Comparison of ENCODE assay signal across 1 cellular context in genomic region chr17:79026345-79027273, GRCh38.
TF ChIP-seq lines count a peak whose summit lies in the region.

No MANE protein-coding gene starts in this region.

TF ChIP-seq in HepG2, 621 proteins besides CTCF, POLR2A, EP300 and RAD21 (continued from another document):
- TF ChIP-seq IRF9 (CRISPR knock-in tag; IDR thresholded peaks at IDR 0.05; ENCODE audit: borderline replicate concordance) (peak; percentile 52; the same call in 1 of the 2 replicates), ZBTB44 (CRISPR knock-in tag; IDR thresholded peaks at IDR 0.05) (no peak; the same call in 1 of the 2 replicates), ZNF619 (CRISPR knock-in tag; IDR thresholded peaks at IDR 0.05) (no peak), NCOR1 (IDR thresholded peaks at IDR 0.05; ENCODE audit: borderline replicate concordance, low read length) (peak; percentile 90), REL (CRISPR knock-in tag; conservative IDR thresholded peaks at IDR 0.05) (no peak), ZNF354B (CRISPR knock-in tag; IDR thresholded peaks at IDR 0.05) (no peak), NR1H2 (CRISPR knock-in tag; IDR thresholded peaks at IDR 0.05; ENCODE audit: borderline replicate concordance, low read depth) (no peak), ZNF7 (CRISPR knock-in tag; IDR thresholded peaks at IDR 0.05) (peak; percentile 32; the same call in 1 of the 2 replicates), FOXC1 (CRISPR knock-in tag; IDR thresholded peaks at IDR 0.05; ENCODE audit: borderline replicate concordance) (no peak), TFDP2 (CRISPR knock-in tag; IDR thresholded peaks at IDR 0.05) (no peak), LRRFIP1 (CRISPR knock-in tag; conservative IDR thresholded peaks at IDR 0.05) (peak; percentile 84; the same call in 1 of the 2 replicates), MAF1 (CRISPR knock-in tag; IDR thresholded peaks at IDR 0.05; ENCODE audit: borderline replicate concordance) (no peak), PRMT3 (CRISPR knock-in tag; IDR thresholded peaks at IDR 0.05; ENCODE audit: borderline replicate concordance, low read depth) (peak; percentile 65; the same call in 1 of the 2 replicates), ZNF720 (CRISPR knock-in tag; IDR thresholded peaks at IDR 0.05) (no peak), FOSL1 (CRISPR knock-in tag; IDR thresholded peaks at IDR 0.05; ENCODE audit: borderline replicate concordance) (peak; percentile 100), GFI1 (CRISPR knock-in tag; IDR thresholded peaks at IDR 0.05; ENCODE audit: borderline replicate concordance) (peak; percentile 54), ZNF282 (IDR thresholded peaks at IDR 0.05; ENCODE audit: partially characterized antibody) (no peak), SIN3A (IDR thresholded peaks at IDR 0.05; ENCODE audit: borderline replicate concordance, low read depth, low read length) (peak; percentile 84), CHD2 (IDR thresholded peaks at IDR 0.05; ENCODE audit: low read depth, low read length) (no peak), ZMAT5 (CRISPR knock-in tag; IDR thresholded peaks at IDR 0.05; ENCODE audit: borderline replicate concordance, low read depth) (no peak), HNF4G (IDR thresholded peaks at IDR 0.05; ENCODE audit: borderline replicate concordance, low read depth, low read length) (peak; percentile 95), HNF4G (CRISPR knock-in tag; IDR thresholded peaks at IDR 0.05; ENCODE audit: borderline replicate concordance, low read depth) (peak; percentile 50; the same call in 1 of the 2 replicates), HHEX (CRISPR knock-in tag; IDR thresholded peaks at IDR 0.05) (no peak), HOXA5 (CRISPR knock-in tag; IDR thresholded peaks at IDR 0.05) (0 out of 2 replicates have a peak, but pooled peaks have one; percentile 60), ZNF639 (CRISPR knock-in tag; conservative IDR thresholded peaks at IDR 0.05) (no peak), NFRKB (IDR thresholded peaks at IDR 0.05) (no peak), CSRNP2 (CRISPR knock-in tag; conservative IDR thresholded peaks at IDR 0.05; ENCODE audit: low read depth) (no peak), NPAS2 (CRISPR knock-in tag; IDR thresholded peaks at IDR 0.05; ENCODE audit: borderline replicate concordance) (no peak), ZSCAN22 (CRISPR knock-in tag; IDR thresholded peaks at IDR 0.05) (no peak), IRX3 (CRISPR knock-in tag; IDR thresholded peaks at IDR 0.05; ENCODE audit: borderline replicate concordance, low read depth) (no peak), GLMP (CRISPR knock-in tag; IDR thresholded peaks at IDR 0.05; ENCODE audit: borderline replicate concordance) (no peak), ZNF883 (CRISPR knock-in tag; IDR thresholded peaks at IDR 0.05; ENCODE audit: not compliant biosample characterization) (no peak), SSRP1 (CRISPR knock-in tag; IDR thresholded peaks at IDR 0.05) (no peak), ZNF577 (CRISPR knock-in tag; IDR thresholded peaks at IDR 0.05; ENCODE audit: borderline replicate concordance, low read depth) (no peak), MIER3 (CRISPR knock-in tag; IDR thresholded peaks at IDR 0.05; ENCODE audit: borderline replicate concordance) (peak; percentile 37; the same call in 1 of the 2 replicates), HIC2 (CRISPR knock-in tag; IDR thresholded peaks at IDR 0.05; ENCODE audit: low read depth) (peak; percentile 92), RXRA (CRISPR knock-in tag; IDR thresholded peaks at IDR 0.05) (peak; percentile 75), XBP1 (CRISPR knock-in tag; IDR thresholded peaks at IDR 0.05) (no peak), CCAR2 (optimal IDR thresholded peaks at IDR 0.05; ENCODE audit: low read depth, low read length) (no peak), ZBTB7B (CRISPR knock-in tag; IDR thresholded peaks at IDR 0.05) (peak; percentile 92), E2F5 (CRISPR knock-in tag; conservative IDR thresholded peaks at IDR 0.05) (no peak), ZNF367 (CRISPR knock-in tag; IDR thresholded peaks at IDR 0.05; ENCODE audit: borderline replicate concordance) (no peak), MIXL1 (CRISPR knock-in tag; IDR thresholded peaks at IDR 0.05) (peak; percentile 98), HCFC1 (IDR thresholded peaks at IDR 0.05; ENCODE audit: low read depth, low read length) (no peak; the same call in 1 of the 2 replicates), ZNF431 (CRISPR knock-in tag; IDR thresholded peaks at IDR 0.05; ENCODE audit: borderline replicate concordance, low read depth) (peak; percentile 42; the same call in 1 of the 2 replicates), ELF4 (CRISPR knock-in tag; IDR thresholded peaks at IDR 0.05; ENCODE audit: borderline replicate concordance) (peak; percentile 80; the same call in 1 of the 2 replicates), SOX6 (IDR thresholded peaks at IDR 0.05) (no peak), SOX6 (CRISPR knock-in tag; IDR thresholded peaks at IDR 0.05) (peak; percentile 93), SP2 (CRISPR knock-in tag; IDR thresholded peaks at IDR 0.05) (no peak), ADNP (CRISPR knock-in tag; IDR thresholded peaks at IDR 0.05) (no peak), ARNT (IDR thresholded peaks at IDR 0.05) (no peak), ZSCAN5A (CRISPR knock-in tag; IDR thresholded peaks at IDR 0.05; ENCODE audit: borderline replicate concordance) (no peak)
